ENCODE assay signal across 8 cellular contexts in the genomic region with DNA sequence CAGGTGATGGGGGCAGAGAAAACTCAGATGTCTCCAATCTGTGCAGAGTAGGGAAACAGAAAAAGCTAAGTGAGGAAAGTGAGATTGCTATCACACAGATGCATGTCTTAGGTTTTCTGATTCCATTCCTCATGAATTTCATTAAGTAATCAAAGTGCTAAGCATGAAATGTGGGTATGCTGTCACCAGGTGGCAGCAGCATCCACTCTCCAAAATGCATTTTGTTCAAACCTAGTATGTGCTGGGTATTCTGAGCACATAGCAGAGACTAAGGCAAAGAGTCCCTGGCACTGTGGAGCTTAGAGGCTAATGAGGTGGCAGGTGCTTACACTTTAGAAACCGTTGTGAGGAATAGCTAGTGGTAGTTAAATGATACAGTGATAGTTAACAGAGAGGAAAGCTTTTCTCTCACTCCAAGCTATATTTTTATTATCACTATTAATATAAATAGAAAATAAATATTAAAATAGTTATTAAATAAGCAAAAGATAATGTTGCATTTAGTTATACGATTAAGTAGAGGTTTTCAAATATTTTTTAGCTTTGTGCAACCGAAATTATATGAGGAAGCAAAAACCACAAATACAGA.
DNase-seq lines count a peak whose midpoint lies in the region; ATAC-seq and TF ChIP-seq lines count a peak whose summit lies in the region.

No MANE protein-coding gene starts in this region.

- no peaks in the 10 kb centered on the region for H3K36me3 Mint-ChIP-seq in activated CD8-positive, alpha-beta T cell treated with anti-CD3 and anti-CD28 coated beads, Interleukin-2, amount 10 ng/mL, durations not matched to agents 7 days and 5 days (ENCODE audit: low read depth)

- CTCF ChIA-PET in activated CD8-positive, alpha-beta T cell treated with anti-CD3 and anti-CD28 coated beads, Interleukin-2, amount 10 ng/mL, durations not matched to agents 7 days and 5 days (lab: Charles Lee), result interaction anchor here (0.6 to 1.6 kb wide), 7 partner anchors 14 to 183 kb away, joined by 3 to 6 read pairs (median 3); no protein-coding TSS in a partner anchor

- POLR2A ChIA-PET in activated CD8-positive, alpha-beta T cell treated with anti-CD3 and anti-CD28 coated beads, Interleukin-2, amount 10 ng/mL, durations not matched to agents 7 days and 5 days (lab: Charles Lee), result no interaction called here

- no peak overlapping the region for H3K4me3 Mint-ChIP-seq in activated CD8-positive, alpha-beta T cell treated with anti-CD3 and anti-CD28 coated beads, Interleukin-2, amount 10 ng/mL, durations not matched to agents 7 days and 5 days

- no peak overlapping the region for H3K4me3 ChIP-seq in GM12865 (ENCODE audit: low read depth, low read length)

- peaks cover 23% of the 10 kb centered on the region for H3K4me1 Mint-ChIP-seq in activated CD8-positive, alpha-beta T cell treated with anti-CD3 and anti-CD28 coated beads, Interleukin-2, amount 10 ng/mL, durations not matched to agents 7 days and 5 days (ENCODE audit: low read depth)

- DNase-seq in GM12865 (ENCODE audit: low read depth) (peak; percentile 14), NCI-H1092 treated with DMSO at 0.1 percent for 48 hours (lab: John Stamatoyannopoulos, UW) (peak; percentile 58), left ventricle myocardium superior (no peak), kidney glomerular epithelial cell (lab: John Stamatoyannopoulos, UW) (no peak)
- DNase-seq in activated CD8-positive, alpha-beta T cell treated with anti-CD3 and anti-CD28 coated beads, Interleukin-2, amount 10 ng/mL, durations not matched to agents 7 days and 5 days, result peak; percentile 37
- peak; percentile 3 to 14 for DNase-seq in stimulated activated CD4-positive, alpha-beta T cell treated with anti-CD3 and anti-CD28 coated beads, Interleukin-1b, Interleukin-23, amount 100 ng/mL, for 4 hours (ENCODE audit: low read depth in 2 of 2)

- intact Hi-C loops in left ventricle myocardium superior (cut with micrococcal nuclease), result no loop called here

- peak; percentile 49 for TF ChIP-seq CTCF in 22Rv1 (IDR thresholded peaks at IDR 0.05)
- TF ChIP-seq CTCF in GM12865 (IDR thresholded peaks at IDR 0.05; ENCODE audit: insufficient read depth, low read depth, low read length, missing control alignments), result peak; percentile 32

- H3K27me3 Mint-ChIP-seq in activated CD8-positive, alpha-beta T cell treated with anti-CD3 and anti-CD28 coated beads, Interleukin-2, amount 10 ng/mL, durations not matched to agents 7 days and 5 days (ENCODE audit: low read depth), result no peaks in the 10 kb centered on the region

- no peak overlapping the region for H3K27ac Mint-ChIP-seq in activated CD8-positive, alpha-beta T cell treated with anti-CD3 and anti-CD28 coated beads, Interleukin-2, amount 10 ng/mL, durations not matched to agents 7 days and 5 days

- no peak for ATAC-seq in activated CD8-positive, alpha-beta T cell treated with anti-CD3 and anti-CD28 coated beads, Interleukin-2, amount 10 ng/mL, durations not matched to agents 7 days and 5 days
- peak; percentile 43 for ATAC-seq in left ventricle myocardium superior
- no peak for ATAC-seq in GM21723 (IDR thresholded peaks at IDR 0.05; ENCODE audit: unreplicated experiment)

- no peak overlapping the region for H3K27ac ChIP-seq in 22Rv1

- H3K9me3 Mint-ChIP-seq in activated CD8-positive, alpha-beta T cell treated with anti-CD3 and anti-CD28 coated beads, Interleukin-2, amount 10 ng/mL, durations not matched to agents 7 days and 5 days (ENCODE audit: insufficient read depth), result no peaks in the 10 kb centered on the region

Comparison
In these comparisons a context has a peak if more than half of its experiments do, and no peak if none do; other contexts are left out.
1. DNase-seq: peak in GM12865 (single experiment), NCI-H1092 treated with DMSO at 0.1 percent for 48 hours (single experiment), activated CD8-positive, alpha-beta T cell treated with anti-CD3 and anti-CD28 coated beads, Interleukin-2, amount 10 ng/mL, durations not matched to agents 7 days and 5 days (single experiment) and stimulated activated CD4-positive, alpha-beta T cell treated with anti-CD3 and anti-CD28 coated beads, Interleukin-1b, Interleukin-23, amount 100 ng/mL, for 4 hours (2 of 2); none in left ventricle myocardium superior (single experiment) and kidney glomerular epithelial cell (single experiment).